22 cellular contexts compared by ENCODE assay signal in genomic region chr7:105530546-105530945, GRCh38. TPM values are rescaled to one million over a fixed set of nuclear protein-coding genes. Genes with fewer than 3 reads are reported as not detected.
DNase-seq lines count a peak whose midpoint lies in the region; ATAC-seq and TF ChIP-seq lines count a peak whose summit lies in the region.
"Had no signal": no experiment of that assay in that cellular context is flagged by ENCODE, and none has a peak within 500 bp of the region (broad histone marks: within the 10 kb centered on the region; RNA-seq: fewer than 3 reads in every experiment).

No MANE protein-coding gene starts in this region.

- peaks cover 10% of the 10 kb centered on the region for H4K20me1 ChIP-seq in GM23338 (replicated peaks; ENCODE audit: insufficient read depth)

- no peak overlapping the region for H3K4me3 ChIP-seq in GM23338

- H3K79me2 ChIP-seq in GM23338 (replicated peaks; ENCODE audit: insufficient read depth): peaks cover 30% of the 10 kb centered on the region

- no peaks in the 10 kb centered on the region for H3K9me3 Mint-ChIP-seq in activated naive CD4-positive, alpha-beta T cell treated with anti-CD3 and anti-CD28 coated beads, Interleukin-2, amount 50 U/mL, for 24 hours
- H3K9me3 Mint-ChIP-seq in immature natural killer cell (no peaks in the 10 kb centered on the region), type B pancreatic cell (peaks cover 4% of the 10 kb centered on the region), GM23338 (no peaks in the 10 kb centered on the region)

- ATAC-seq in T-helper 17 cell: no peak
- ATAC-seq in GM23338: no peak
- no peak for ATAC-seq in GM18870 (IDR thresholded peaks at IDR 0.05; ENCODE audit: unreplicated experiment)
- ATAC-seq: Right ventricle myocardium inferior had no signal

- H3K27ac Mint-ChIP-seq in activated naive CD4-positive, alpha-beta T cell treated with anti-CD3 and anti-CD28 coated beads, Interleukin-2, amount 50 U/mL, for 24 hours: no peak overlapping the region
- H3K27ac Mint-ChIP-seq in T-helper 17 cell (peak overlapping the region; percentile 94), immature natural killer cell (peak overlapping the region in 2 of 6 donors; percentile 31 to 77), type B pancreatic cell (no peak overlapping the region), GM23338 (no peak overlapping the region)

- H3K27me3 ChIP-seq in GM23338 (ENCODE audit: insufficient read depth): no peaks in the 10 kb centered on the region
- H3K27me3 ChIP-seq: brain microvascular endothelial cell, sigmoid colon, suprapubic skin had no signal

- 0 out of 2 replicates have a peak, but pooled peaks cover 2% of the 10 kb centered on the region for H3K36me3 ChIP-seq in GM23338 (ENCODE audit: insufficient read depth)

- H2AFZ ChIP-seq in GM23338: no peak overlapping the region

- no peak for DNase-seq in activated naive CD4-positive, alpha-beta T cell treated with anti-CD3 and anti-CD28 coated beads, Interleukin-2, amount 50 U/mL, for 16 hours
- DNase-seq in T-helper 17 cell (no peak), immature natural killer cell (no peak), type B pancreatic cell (ENCODE audit: extremely low spot score, unreplicated experiment) (no peak), RKO (ENCODE audit: low spot score) (no peak), GM23338 (ENCODE audit: low spot score) (no peak)
- DNase-seq: activated CD4-positive, alpha-beta T cell treated with anti-CD3 and anti-CD28 coated beads for 1 hour; activated gamma-delta T cell; brain microvascular endothelial cell; GDM1; GM23248; IMR-90; NCI-H2029; sigmoid colon; stimulated activated CD4-positive, alpha-beta T cell treated with anti-CD3 and anti-CD28 coated beads, Interleukin-2, amount 100 ng/mL, for 24 hours; T1000 had no signal

- H3F3A ChIP-seq in GM23338 (replicated peaks; ENCODE audit: low read depth): no peaks in the 10 kb centered on the region

- H3K4me1 Mint-ChIP-seq in activated naive CD4-positive, alpha-beta T cell treated with anti-CD3 and anti-CD28 coated beads, Interleukin-2, amount 50 U/mL, for 24 hours: peaks cover 38% of the 10 kb centered on the region
- H3K4me1 Mint-ChIP-seq in T-helper 17 cell: peaks cover 17% of the 10 kb centered on the region
- peaks cover 28 to 41% of the 10 kb centered on the region in 2 donors for H3K4me1 Mint-ChIP-seq in immature natural killer cell
- peaks cover 12% of the 10 kb centered on the region for H3K4me1 Mint-ChIP-seq in type B pancreatic cell (ENCODE audit: unreplicated experiment)
- H3K4me1 Mint-ChIP-seq in GM23338: peaks cover 10% of the 10 kb centered on the region; the same call in 2 of the 3 replicates

- peak overlapping the region; percentile 64 for H3K4me3 Mint-ChIP-seq in activated naive CD4-positive, alpha-beta T cell treated with anti-CD3 and anti-CD28 coated beads, Interleukin-2, amount 50 U/mL, for 24 hours
- H3K4me3 Mint-ChIP-seq in T-helper 17 cell: peak overlapping the region; percentile 49
- peak overlapping the region; percentile 45 to 68 (median 46) for H3K4me3 Mint-ChIP-seq in immature natural killer cell
- peak overlapping the region; percentile 7 for H3K4me3 Mint-ChIP-seq in type B pancreatic cell
- H3K4me3 Mint-ChIP-seq in GM23338: no peak overlapping the region

- H3K27me3 Mint-ChIP-seq in activated naive CD4-positive, alpha-beta T cell treated with anti-CD3 and anti-CD28 coated beads, Interleukin-2, amount 50 U/mL, for 24 hours: no peaks in the 10 kb centered on the region
- H3K27me3 Mint-ChIP-seq in T-helper 17 cell (no peaks in the 10 kb centered on the region), immature natural killer cell (ENCODE audit: low read depth in 3 of 3) (peaks cover 2 to 4% (median 2%) of the 10 kb centered on the region in 3 donors), type B pancreatic cell (no peaks in the 10 kb centered on the region), GM23338 (ENCODE audit: insufficient read depth, low read depth, poor library complexity) (peaks cover 9% of the 10 kb centered on the region)

- no peak overlapping the region for H3K4me2 ChIP-seq in GM23338

- peaks cover 2% of the 10 kb centered on the region for H3K36me3 Mint-ChIP-seq in activated naive CD4-positive, alpha-beta T cell treated with anti-CD3 and anti-CD28 coated beads, Interleukin-2, amount 50 U/mL, for 24 hours
- H3K36me3 Mint-ChIP-seq in T-helper 17 cell (ENCODE audit: low read depth): peaks cover 2% of the 10 kb centered on the region
- H3K36me3 Mint-ChIP-seq in immature natural killer cell: no peaks in the 10 kb centered on the region
- H3K36me3 Mint-ChIP-seq in type B pancreatic cell: no peaks in the 10 kb centered on the region
- peaks cover 2% of the 10 kb centered on the region; the same call in 1 of the 3 replicates for H3K36me3 Mint-ChIP-seq in GM23338 (ENCODE audit: low read depth)

- H3K27ac ChIP-seq in GM23338 (ENCODE audit: low read depth): no peak overlapping the region
- H3K27ac ChIP-seq: brain microvascular endothelial cell, GM23248, sigmoid colon, suprapubic skin had no signal

- no peaks in the 10 kb centered on the region for H3K9me3 ChIP-seq in T-helper 17 cell (ENCODE audit: control insufficient read depth, low read length, poor library complexity, severe bottlenecking)
- H3K9me3 ChIP-seq: sigmoid colon, suprapubic skin had no signal

- H3K4me1 ChIP-seq in GM23338 (ENCODE audit: insufficient read depth): peaks cover 18% of the 10 kb centered on the region

- no peaks in the 10 kb centered on the region for H3K9me2 ChIP-seq in GM23338 (ENCODE audit: insufficient read depth)

- TF ChIP-seq CTCF in type B pancreatic cell (conservative IDR thresholded peaks at IDR 0.05): no peak
- no peak for TF ChIP-seq CTCF in GM23338 (conservative IDR thresholded peaks at IDR 0.05; ENCODE audit: low read depth in 2 of 2)

TF ChIP-seq in GM23338, 12 proteins besides CTCF, POLR2A, EP300 and RAD21 (continues in another document):
- TF ChIP-seq ZNF331 (CRISPR knock-in tag; IDR thresholded peaks at IDR 0.05; ENCODE audit: low read depth): no peak

RNA-seq across cellular contexts. Expression of gene RINT1, which starts 1.5 kb away (rescaled TPM):
- total RNA-seq in T-helper 17 cell (10 to 100 TPM; 29.2 to 37.1 TPM), type B pancreatic cell (ENCODE audit: low replicate concordance) (21.1 and 24.4 TPM in 2 replicates)
- polyA plus RNA-seq in immature natural killer cell (10 to 100 TPM; 12.2 to 14.3 (median 14.1) TPM), GM23338 (2016; fragmentation: Nextera tagmentation; extraction: Ambion mirVana) (14.8 and 18.5 TPM in 2 replicates)
- 31.2 and 31.4 TPM in 2 replicates for total RNA-seq in GM23338 (2014; rRNA removed; shearing (Covaris generic))

RNA-seq across cellular contexts. Expression of gene PUS7, which starts 8.5 kb away (rescaled TPM):
- 1 to 10 TPM; 6.0 to 6.6 TPM for total RNA-seq in T-helper 17 cell
- polyA plus RNA-seq in immature natural killer cell: 1 to 10 TPM in 2 of 3 donors, not detected in 1; 1.5 to 3.0 TPM
- 15.5 and 25.4 TPM in 2 replicates for total RNA-seq in type B pancreatic cell (ENCODE audit: low replicate concordance)
- 54.3 and 62.2 TPM in 2 replicates for total RNA-seq in GM23338 (2014; rRNA removed; shearing (Covaris generic))
- 25.9 and 34.8 TPM in 2 replicates for polyA plus RNA-seq in GM23338 (2016; fragmentation: Nextera tagmentation; extraction: Ambion mirVana)

RNA-seq across cellular contexts. Expression of gene EFCAB10, which starts 50.7 kb away (rescaled TPM):
- total RNA-seq in T-helper 17 cell (1 to 10 TPM; 1.0 to 1.5 TPM), type B pancreatic cell (ENCODE audit: low replicate concordance) (2.0 TPM in 1 of 2 replicates, not detected in the other)
- polyA plus RNA-seq in immature natural killer cell (not detected), GM23338 (2016; fragmentation: Nextera tagmentation; extraction: Ambion mirVana) (9.8 and 10.3 TPM in 2 replicates)
- total RNA-seq in GM23338 (2014; rRNA removed; shearing (Covaris generic)): 4.7 and 6.7 TPM in 2 replicates
- total RNA-seq: epithelial cell of proximal tubule, GM23248, IMR-90, omental fat pad, Right ventricle myocardium inferior, sigmoid colon, suprapubic skin had no signal
- polyA plus RNA-seq: IMR-90 had no signal
